In the genomic region with DNA sequence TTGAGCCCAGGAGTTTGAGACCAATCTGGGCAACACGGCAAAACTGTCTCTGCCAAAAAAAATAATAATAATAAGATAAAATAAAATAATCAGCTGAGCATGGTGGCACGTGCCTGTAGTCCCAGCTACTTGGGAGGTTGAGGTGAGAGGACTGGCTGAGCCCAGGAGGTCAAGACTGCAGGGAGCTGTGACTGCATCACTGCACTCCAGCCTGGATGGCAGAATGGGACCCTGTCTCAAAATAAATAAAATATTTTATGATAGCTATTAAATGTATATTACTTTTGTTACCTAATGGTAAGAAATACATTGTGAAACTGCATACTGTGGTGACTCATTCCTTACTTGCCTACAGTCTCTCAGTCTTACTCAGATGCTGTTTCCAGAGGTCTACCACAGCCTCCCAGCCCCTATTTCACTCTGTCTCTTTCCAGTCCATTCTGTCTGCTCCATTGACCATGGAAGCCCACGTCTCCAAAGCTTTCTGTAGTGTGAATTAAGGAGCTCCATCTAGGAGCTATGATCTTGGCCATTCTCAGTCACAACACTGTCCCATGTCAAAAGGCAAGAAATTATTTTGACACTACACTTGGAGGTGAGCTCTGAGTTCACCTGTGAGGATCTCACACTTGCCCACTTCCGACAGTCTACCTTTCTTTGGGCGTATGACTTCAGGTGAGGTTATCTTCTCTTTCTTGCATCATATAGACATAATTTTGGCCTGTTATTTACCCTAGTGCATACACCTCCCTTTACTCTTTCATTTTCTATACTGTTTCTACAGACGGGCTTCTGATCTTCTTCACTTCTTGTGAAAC, we compare ENCODE assay signal across 9 cellular contexts. TPM values are rescaled to one million over a fixed set of nuclear protein-coding genes. Genes with fewer than 3 reads are reported as not detected.
DNase-seq lines count a peak whose midpoint lies in the region; ATAC-seq, FAIRE-seq and TF ChIP-seq lines count a peak whose summit lies in the region.
"Had no signal": no experiment of that assay in that cellular context is flagged by ENCODE, and none has a peak within 500 bp of the region (broad histone marks: within the 10 kb centered on the region; RNA-seq: fewer than 3 reads in every experiment).

No MANE protein-coding gene starts in this region.

- H3K9me3 ChIP-seq in gastroesophageal sphincter = no peaks in the 10 kb centered on the region

- TF ChIP-seq POLR2A in gastroesophageal sphincter (IDR thresholded peaks at IDR 0.05) = no peak

- no peaks in the 10 kb centered on the region for H3K4me1 ChIP-seq in gastroesophageal sphincter

- DNase-seq in bronchial epithelial cell (ENCODE audit: low read depth) = peak; percentile 80
- DNase-seq in cerebellar cortex (ENCODE audit: low spot score) = no peak
- DNase-seq in NCI-H1417 (lab: John Stamatoyannopoulos, UW) = no peak
- DNase-seq in NCI-H510A treated with DMSO at 0.1 percent for 48 hours (lab: John Stamatoyannopoulos, UW) = no peak

- no peak for FAIRE-seq in bronchial epithelial cell (lab: Jason Lieb, UNC)
- FAIRE-seq: H1 had no signal

- TF ChIP-seq CTCF in bronchial epithelial cell (IDR thresholded peaks at IDR 0.05; ENCODE audit: insufficient read depth, low read length, severe bottlenecking) = no peak
- TF ChIP-seq CTCF in gastroesophageal sphincter (IDR thresholded peaks at IDR 0.05) = no peak

- 82 to 85% methylated on average over 5 of the region's 6 CpGs for WGBS in gastroesophageal sphincter (ENCODE audit: low coverage in 1 of 2), 2 donors

- H3K4me3 ChIP-seq in GM08714 (ENCODE audit: low read length) (peak overlapping the region; percentile 57; the same call in 1 of the 2 replicates), bronchial epithelial cell (ENCODE audit: low read depth, low read length) (no peak overlapping the region), gastroesophageal sphincter (no peak overlapping the region)

- TF ChIP-seq EP300 in gastroesophageal sphincter (IDR thresholded peaks at IDR 0.05) = no peak

- peak; percentile 92 for ATAC-seq in GM21390 (IDR thresholded peaks at IDR 0.05; ENCODE audit: unreplicated experiment)
- peak; percentile 93 for ATAC-seq in HG03571 (IDR thresholded peaks at IDR 0.05; ENCODE audit: unreplicated experiment)
- ATAC-seq in gastroesophageal sphincter = no peak

- H3K36me3 ChIP-seq in bronchial epithelial cell (ENCODE audit: control insufficient read depth, insufficient read depth, low read length) (no peaks in the 10 kb centered on the region), gastroesophageal sphincter (no peaks in the 10 kb centered on the region)

- no peaks in the 10 kb centered on the region for H3K27me3 ChIP-seq in bronchial epithelial cell (ENCODE audit: control insufficient read depth, insufficient read depth, low read length)
- no peaks in the 10 kb centered on the region for H3K27me3 ChIP-seq in gastroesophageal sphincter

- H3K27ac ChIP-seq in gastroesophageal sphincter = no peak overlapping the region

RNA-seq across cellular contexts. Expression of gene SNX9, which starts 22.4 kb away (rescaled TPM):
- total RNA-seq in bronchial epithelial cell = 25.5 and 26.6 TPM in 2 replicates
- total RNA-seq in gastroesophageal sphincter = 100 to 1,000 TPM in 1 of 4 donors, 10 to 100 TPM in 3; 68.3 to 101 (median 85.0) TPM
